In the genomic region with DNA sequence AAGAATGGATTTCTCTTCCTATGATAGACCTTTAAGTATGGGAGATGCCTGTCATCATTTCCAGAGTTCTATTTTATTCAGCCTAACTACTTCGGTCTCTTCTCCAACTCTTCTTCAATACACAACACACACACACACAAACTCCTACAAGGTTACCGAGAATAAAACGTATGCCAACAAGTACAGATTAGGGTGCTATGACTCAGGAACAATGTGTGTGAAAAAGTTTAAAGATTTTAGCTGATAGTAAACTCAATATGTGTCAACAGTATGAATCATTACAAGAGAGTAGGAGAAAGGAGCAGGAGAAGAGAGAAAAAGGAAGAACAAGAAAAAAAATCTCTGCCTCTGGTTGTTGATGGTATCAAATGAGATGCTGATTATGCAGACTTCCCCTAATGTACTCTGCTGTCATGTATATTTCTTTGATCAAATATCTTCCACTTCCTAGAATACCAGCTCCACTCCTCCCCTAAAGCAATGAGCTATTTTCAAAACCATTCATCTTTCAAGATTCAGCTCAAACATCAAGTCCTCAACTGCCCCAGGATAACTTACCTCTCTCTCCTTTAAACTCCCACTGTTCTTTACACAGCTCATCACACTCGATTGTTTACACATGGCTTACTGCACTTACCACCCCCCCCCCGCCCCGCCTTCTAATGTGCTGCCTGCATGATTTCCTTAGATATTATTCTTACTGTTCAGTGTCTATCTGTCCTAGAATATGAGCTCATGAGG, we compare ENCODE assay signal across 9 cellular contexts.
DNase-seq lines count a peak whose midpoint lies in the region; ATAC-seq, FAIRE-seq and TF ChIP-seq lines count a peak whose summit lies in the region.
"Had no signal": no experiment of that assay in that cellular context is flagged by ENCODE, and none has a peak within 500 bp of the region (broad histone marks: within the 10 kb centered on the region; RNA-seq: fewer than 3 reads in every experiment).

No MANE protein-coding gene starts in this region.

- 0 out of 3 replicates have a peak, but pooled peaks cover 2% of the 10 kb centered on the region for H3K9me3 ChIP-seq in A549
- H3K9me3 ChIP-seq in iPS-18a (ENCODE audit: control insufficient read depth, low read depth, low read length), result no peaks in the 10 kb centered on the region

- POLR2A ChIA-PET in A549 (lab: Yijun Ruan, JAX), result interaction anchor here (0.6 kb wide), 1 partner anchor 186 kb away, joined by 17 read pairs; no protein-coding TSS in a partner anchor
- POLR2A ChIA-PET in RWPE1 (lab: Yijun Ruan, JAX; ENCODE audit: low non-redundant PET), result no interaction called here

- no peak for ATAC-seq in A549
- ATAC-seq in GM18907 (IDR thresholded peaks at IDR 0.05; ENCODE audit: unreplicated experiment), result no peak
- no peak for ATAC-seq in HG03565 (IDR thresholded peaks at IDR 0.05; ENCODE audit: unreplicated experiment)

- no peak for FAIRE-seq in A549 (lab: Jason Lieb, UNC)
- FAIRE-seq in GM19239 (lab: Jason Lieb, UNC), result peak; percentile 51

- TF ChIP-seq EP300 in A549 (IDR thresholded peaks at IDR 0.05), result no peak

- H3K4me3 ChIP-seq in A549, result no peak overlapping the region
- peak overlapping the region; percentile 56 for H3K4me3 ChIP-seq in iPS-18a (ENCODE audit: low read length)

- no peak overlapping the region for H3K9ac ChIP-seq in iPS-18a (ENCODE audit: low read length)

- TF ChIP-seq CTCF in A549 (IDR thresholded peaks at IDR 0.05) (no peak), RWPE1 (conservative IDR thresholded peaks at IDR 0.05; ENCODE audit: low read depth) (no peak)

- H3K4me2 ChIP-seq in A549, result peak overlapping the region; percentile 40

- TF ChIP-seq POLR2A in A549 (IDR thresholded peaks at IDR 0.05; ENCODE audit: low read length), result no peak

- CTCF ChIA-PET in A549 (lab: Yijun Ruan, JAX) (interaction anchor here (1.6 kb wide), 1 partner anchor 93 kb away, joined by 4 read pairs; no protein-coding TSS in a partner anchor), RWPE1 (lab: Yijun Ruan, JAX) (no interaction called here)

- no peaks in the 10 kb centered on the region for H3K27me3 ChIP-seq in iPS-18a (ENCODE audit: control insufficient read depth, insufficient read depth, low read length)

- H3K4me1 ChIP-seq in A549 (peaks cover 6% of the 10 kb centered on the region; the same call in 1 of the 3 replicates), iPS-18a (ENCODE audit: control insufficient read depth, low read depth, low read length) (peaks cover 46% of the 10 kb centered on the region)

- no peak for TF ChIP-seq RAD21 in A549 (conservative IDR thresholded peaks at IDR 0.05 in 1 of 2, IDR thresholded peaks at IDR 0.05 in 1 of 2)

- DNase-seq in A549 (ENCODE audit: low read depth in 1 of 2, low spot score in 1 of 2), result no peak
- no peak for DNase-seq in GM19239 (ENCODE audit: insufficient read length, low spot score)
- peak; percentile 34 for DNase-seq in RWPE1 (ENCODE audit: low spot score)
- DNase-seq in NCI-H1048 (lab: John Stamatoyannopoulos, UW), result no peak
- DNase-seq in SKM-1 (lab: John Stamatoyannopoulos, UW; ENCODE audit: unreplicated experiment), result no peak
- DNase-seq: NCI-H2107 had no signal

- H3K27ac ChIP-seq in A549 (no peak overlapping the region), RWPE1 (no peak overlapping the region), iPS-18a (ENCODE audit: low read length) (peak overlapping the region; percentile 28)

- WGBS in A549 (ENCODE audit: missing lambda C conversion rate), result 21% methylated on average over 4 of the region's 6 CpGs

- no peaks in the 10 kb centered on the region for H3K36me3 ChIP-seq in iPS-18a (ENCODE audit: control insufficient read depth, low read depth, low read length)

TF ChIP-seq in A549, 52 proteins besides CTCF, POLR2A, EP300 and RAD21:
- TF ChIP-seq HEYL (CRISPR knock-in tag; IDR thresholded peaks at IDR 0.05) (no peak), ESRRA (IDR thresholded peaks at IDR 0.05; ENCODE audit: borderline replicate concordance, low read length) (no peak), HDAC2 (IDR thresholded peaks at IDR 0.05) (no peak), KDM1A (IDR thresholded peaks at IDR 0.05; ENCODE audit: low read depth) (no peak), RFX5 (IDR thresholded peaks at IDR 0.05) (no peak), PHF8 (IDR thresholded peaks at IDR 0.05; ENCODE audit: borderline replicate concordance, low read depth) (no peak), FOSB (CRISPR knock-in tag; IDR thresholded peaks at IDR 0.05) (no peak), ZC3H11A (IDR thresholded peaks at IDR 0.05) (no peak), FOXS1 (CRISPR knock-in tag; IDR thresholded peaks at IDR 0.05) (no peak), NPAS2 (CRISPR knock-in tag; IDR thresholded peaks at IDR 0.05; ENCODE audit: borderline replicate concordance) (no peak), RNF2 (IDR thresholded peaks at IDR 0.05; ENCODE audit: borderline replicate concordance, low read depth) (no peak), FOSL2 (IDR thresholded peaks at IDR 0.05) (no peak), FOSL2 (CRISPR knock-in tag; IDR thresholded peaks at IDR 0.05) (no peak), MAZ (IDR thresholded peaks at IDR 0.05; ENCODE audit: borderline replicate concordance, low read depth, low read length) (no peak), ZSCAN20 (CRISPR knock-in tag; IDR thresholded peaks at IDR 0.05) (no peak)
- TF ChIP-seq, protein P1, sequence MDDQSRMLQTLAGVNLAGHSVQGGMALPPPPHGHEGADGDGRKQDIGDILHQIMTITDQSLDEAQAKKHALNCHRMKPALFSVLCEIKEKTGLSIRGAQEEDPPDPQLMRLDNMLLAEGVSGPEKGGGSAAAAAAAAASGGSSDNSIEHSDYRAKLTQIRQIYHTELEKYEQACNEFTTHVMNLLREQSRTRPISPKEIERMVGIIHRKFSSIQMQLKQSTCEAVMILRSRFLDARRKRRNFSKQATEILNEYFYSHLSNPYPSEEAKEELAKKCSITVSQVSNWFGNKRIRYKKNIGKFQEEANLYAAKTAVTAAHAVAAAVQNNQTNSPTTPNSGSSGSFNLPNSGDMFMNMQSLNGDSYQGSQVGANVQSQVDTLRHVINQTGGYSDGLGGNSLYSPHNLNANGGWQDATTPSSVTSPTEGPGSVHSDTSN (IDR thresholded peaks at IDR 0.05), result no peak
